1 cellular context compared by ENCODE assay signal in the genomic region with DNA sequence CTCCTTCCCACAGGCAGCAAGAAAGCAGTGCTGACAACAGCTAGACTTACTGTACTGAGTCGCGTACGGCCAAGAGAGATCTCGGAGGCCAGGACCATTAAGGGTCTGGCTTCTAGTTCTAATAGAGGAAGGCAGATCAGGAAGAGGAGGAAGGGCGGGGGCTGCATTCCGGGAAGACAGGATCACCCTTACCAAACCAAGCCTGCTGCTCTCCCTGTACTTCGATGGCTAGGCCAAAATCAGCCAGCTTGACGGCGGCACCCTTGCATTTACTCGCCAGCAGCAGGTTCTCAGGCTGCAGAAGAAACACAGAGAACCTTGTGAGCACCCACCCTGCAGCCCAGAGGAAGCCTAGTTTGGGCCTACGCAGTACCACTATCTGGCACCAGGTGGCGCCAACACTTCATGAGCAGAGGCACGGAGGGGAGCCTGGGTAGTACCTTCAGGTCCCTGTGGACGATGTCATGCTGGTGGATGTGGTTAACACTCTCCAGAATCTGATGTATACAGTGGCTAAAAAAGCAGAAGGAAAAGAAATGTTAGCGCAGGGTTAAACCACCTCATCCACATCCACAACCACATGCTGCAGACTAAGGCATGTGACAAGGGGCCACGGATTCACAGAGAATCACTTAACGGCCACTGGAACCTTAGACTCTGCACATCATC.
TF ChIP-seq lines count a peak whose summit lies in the region.

No MANE protein-coding gene starts in this region.

TF ChIP-seq in GM12878, 131 proteins besides CTCF, POLR2A, EP300 and RAD21 (continued from another document and continues in another):
- TF ChIP-seq, protein P1, sequence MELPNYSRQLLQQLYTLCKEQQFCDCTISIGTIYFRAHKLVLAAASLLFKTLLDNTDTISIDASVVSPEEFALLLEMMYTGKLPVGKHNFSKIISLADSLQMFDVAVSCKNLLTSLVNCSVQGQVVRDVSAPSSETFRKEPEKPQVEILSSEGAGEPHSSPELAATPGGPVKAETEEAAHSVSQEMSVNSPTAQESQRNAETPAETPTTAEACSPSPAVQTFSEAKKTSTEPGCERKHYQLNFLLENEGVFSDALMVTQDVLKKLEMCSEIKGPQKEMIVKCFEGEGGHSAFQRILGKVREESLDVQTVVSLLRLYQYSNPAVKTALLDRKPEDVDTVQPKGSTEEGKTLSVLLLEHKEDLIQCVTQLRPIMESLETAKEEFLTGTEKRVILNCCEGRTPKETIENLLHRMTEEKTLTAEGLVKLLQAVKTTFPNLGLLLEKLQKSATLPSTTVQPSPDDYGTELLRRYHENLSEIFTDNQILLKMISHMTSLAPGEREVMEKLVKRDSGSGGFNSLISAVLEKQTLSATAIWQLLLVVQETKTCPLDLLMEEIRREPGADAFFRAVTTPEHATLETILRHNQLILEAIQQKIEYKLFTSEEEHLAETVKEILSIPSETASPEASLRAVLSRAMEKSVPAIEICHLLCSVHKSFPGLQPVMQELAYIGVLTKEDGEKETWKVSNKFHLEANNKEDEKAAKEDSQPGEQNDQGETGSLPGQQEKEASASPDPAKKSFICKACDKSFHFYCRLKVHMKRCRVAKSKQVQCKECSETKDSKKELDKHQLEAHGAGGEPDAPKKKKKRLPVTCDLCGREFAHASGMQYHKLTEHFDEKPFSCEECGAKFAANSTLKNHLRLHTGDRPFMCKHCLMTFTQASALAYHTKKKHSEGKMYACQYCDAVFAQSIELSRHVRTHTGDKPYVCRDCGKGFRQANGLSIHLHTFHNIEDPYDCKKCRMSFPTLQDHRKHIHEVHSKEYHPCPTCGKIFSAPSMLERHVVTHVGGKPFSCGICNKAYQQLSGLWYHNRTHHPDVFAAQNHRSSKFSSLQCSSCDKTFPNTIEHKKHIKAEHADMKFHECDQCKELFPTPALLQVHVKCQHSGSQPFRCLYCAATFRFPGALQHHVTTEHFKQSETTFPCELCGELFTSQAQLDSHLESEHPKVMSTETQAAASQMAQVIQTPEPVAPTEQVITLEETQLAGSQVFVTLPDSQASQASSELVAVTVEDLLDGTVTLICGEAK (IDR thresholded peaks at IDR 0.05; ENCODE audit: borderline replicate concordance), result no peak
- TF ChIP-seq MEF2B (IDR thresholded peaks at IDR 0.05; ENCODE audit: partially characterized antibody, poor library complexity, severe bottlenecking), result peak; percentile 95
- no peak for TF ChIP-seq CEBPB (IDR thresholded peaks at IDR 0.05; ENCODE audit: borderline replicate concordance in 1 of 2, low read depth in 2 of 2, low read length in 2 of 2)
- TF ChIP-seq BCL11A (IDR thresholded peaks at IDR 0.05; ENCODE audit: low read depth, low read length), result peak; percentile 54; the same call in 1 of the 2 replicates
- 0 out of 2 replicates have a peak, but pooled peaks have one; percentile 54 for TF ChIP-seq SIN3A (IDR thresholded peaks at IDR 0.05; ENCODE audit: low read depth, low read length)
- peak; percentile 53; the same call in 1 of the 2 replicates for TF ChIP-seq RB1 (IDR thresholded peaks at IDR 0.05; ENCODE audit: borderline replicate concordance)
- TF ChIP-seq, protein P2, sequence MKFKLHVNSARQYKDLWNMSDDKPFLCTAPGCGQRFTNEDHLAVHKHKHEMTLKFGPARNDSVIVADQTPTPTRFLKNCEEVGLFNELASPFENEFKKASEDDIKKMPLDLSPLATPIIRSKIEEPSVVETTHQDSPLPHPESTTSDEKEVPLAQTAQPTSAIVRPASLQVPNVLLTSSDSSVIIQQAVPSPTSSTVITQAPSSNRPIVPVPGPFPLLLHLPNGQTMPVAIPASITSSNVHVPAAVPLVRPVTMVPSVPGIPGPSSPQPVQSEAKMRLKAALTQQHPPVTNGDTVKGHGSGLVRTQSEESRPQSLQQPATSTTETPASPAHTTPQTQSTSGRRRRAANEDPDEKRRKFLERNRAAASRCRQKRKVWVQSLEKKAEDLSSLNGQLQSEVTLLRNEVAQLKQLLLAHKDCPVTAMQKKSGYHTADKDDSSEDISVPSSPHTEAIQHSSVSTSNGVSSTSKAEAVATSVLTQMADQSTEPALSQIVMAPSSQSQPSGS (IDR thresholded peaks at IDR 0.05; ENCODE audit: low read length), result no peak; the same call in 1 of the 2 replicates
- TF ChIP-seq GABPA (IDR thresholded peaks at IDR 0.05; ENCODE audit: low read depth), result no peak
- peak; percentile 91 to 96 for TF ChIP-seq BHLHE40 (IDR thresholded peaks at IDR 0.05; ENCODE audit: borderline replicate concordance in 1 of 2, low read depth in 2 of 2, low read length in 1 of 2)
- TF ChIP-seq CBX3 (IDR thresholded peaks at IDR 0.05; ENCODE audit: borderline replicate concordance, low read depth), result no peak
- TF ChIP-seq BACH1 (IDR thresholded peaks at IDR 0.05; ENCODE audit: borderline replicate concordance), result peak; percentile 92; the same call in 1 of the 2 replicates
- TF ChIP-seq KDM1A (IDR thresholded peaks at IDR 0.05; ENCODE audit: borderline replicate concordance), result no peak
- TF ChIP-seq CREM (IDR thresholded peaks at IDR 0.05; ENCODE audit: low read depth), result peak; percentile 75; the same call in 1 of the 2 replicates
- TF ChIP-seq CBFB (IDR thresholded peaks at IDR 0.05; ENCODE audit: low read depth), result peak; percentile 81; the same call in 1 of the 2 replicates
- no peak for TF ChIP-seq CHD4 (IDR thresholded peaks at IDR 0.05)
- peak; percentile 88 for TF ChIP-seq ZSCAN29 (IDR thresholded peaks at IDR 0.05)
- no peak for TF ChIP-seq SP1 (IDR thresholded peaks at IDR 0.05; ENCODE audit: low read depth, low read length)
- no peak for TF ChIP-seq POLR2AphosphoS2 (IDR thresholded peaks at IDR 0.05; ENCODE audit: low read depth, low read length)
- TF ChIP-seq, protein P3, sequence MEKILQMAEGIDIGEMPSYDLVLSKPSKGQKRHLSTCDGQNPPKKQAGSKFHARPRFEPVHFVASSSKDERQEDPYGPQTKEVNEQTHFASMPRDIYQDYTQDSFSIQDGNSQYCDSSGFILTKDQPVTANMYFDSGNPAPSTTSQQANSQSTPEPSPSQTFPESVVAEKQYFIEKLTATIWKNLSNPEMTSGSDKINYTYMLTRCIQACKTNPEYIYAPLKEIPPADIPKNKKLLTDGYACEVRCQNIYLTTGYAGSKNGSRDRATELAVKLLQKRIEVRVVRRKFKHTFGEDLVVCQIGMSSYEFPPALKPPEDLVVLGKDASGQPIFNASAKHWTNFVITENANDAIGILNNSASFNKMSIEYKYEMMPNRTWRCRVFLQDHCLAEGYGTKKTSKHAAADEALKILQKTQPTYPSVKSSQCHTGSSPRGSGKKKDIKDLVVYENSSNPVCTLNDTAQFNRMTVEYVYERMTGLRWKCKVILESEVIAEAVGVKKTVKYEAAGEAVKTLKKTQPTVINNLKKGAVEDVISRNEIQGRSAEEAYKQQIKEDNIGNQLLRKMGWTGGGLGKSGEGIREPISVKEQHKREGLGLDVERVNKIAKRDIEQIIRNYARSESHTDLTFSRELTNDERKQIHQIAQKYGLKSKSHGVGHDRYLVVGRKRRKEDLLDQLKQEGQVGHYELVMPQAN (conservative IDR thresholded peaks at IDR 0.05), result no peak; the same call in 1 of the 2 replicates
- TF ChIP-seq, protein P4, sequence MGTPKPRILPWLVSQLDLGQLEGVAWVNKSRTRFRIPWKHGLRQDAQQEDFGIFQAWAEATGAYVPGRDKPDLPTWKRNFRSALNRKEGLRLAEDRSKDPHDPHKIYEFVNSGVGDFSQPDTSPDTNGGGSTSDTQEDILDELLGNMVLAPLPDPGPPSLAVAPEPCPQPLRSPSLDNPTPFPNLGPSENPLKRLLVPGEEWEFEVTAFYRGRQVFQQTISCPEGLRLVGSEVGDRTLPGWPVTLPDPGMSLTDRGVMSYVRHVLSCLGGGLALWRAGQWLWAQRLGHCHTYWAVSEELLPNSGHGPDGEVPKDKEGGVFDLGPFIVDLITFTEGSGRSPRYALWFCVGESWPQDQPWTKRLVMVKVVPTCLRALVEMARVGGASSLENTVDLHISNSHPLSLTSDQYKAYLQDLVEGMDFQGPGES (IDR thresholded peaks at IDR 0.05), result no peak
- TF ChIP-seq, protein P5, sequence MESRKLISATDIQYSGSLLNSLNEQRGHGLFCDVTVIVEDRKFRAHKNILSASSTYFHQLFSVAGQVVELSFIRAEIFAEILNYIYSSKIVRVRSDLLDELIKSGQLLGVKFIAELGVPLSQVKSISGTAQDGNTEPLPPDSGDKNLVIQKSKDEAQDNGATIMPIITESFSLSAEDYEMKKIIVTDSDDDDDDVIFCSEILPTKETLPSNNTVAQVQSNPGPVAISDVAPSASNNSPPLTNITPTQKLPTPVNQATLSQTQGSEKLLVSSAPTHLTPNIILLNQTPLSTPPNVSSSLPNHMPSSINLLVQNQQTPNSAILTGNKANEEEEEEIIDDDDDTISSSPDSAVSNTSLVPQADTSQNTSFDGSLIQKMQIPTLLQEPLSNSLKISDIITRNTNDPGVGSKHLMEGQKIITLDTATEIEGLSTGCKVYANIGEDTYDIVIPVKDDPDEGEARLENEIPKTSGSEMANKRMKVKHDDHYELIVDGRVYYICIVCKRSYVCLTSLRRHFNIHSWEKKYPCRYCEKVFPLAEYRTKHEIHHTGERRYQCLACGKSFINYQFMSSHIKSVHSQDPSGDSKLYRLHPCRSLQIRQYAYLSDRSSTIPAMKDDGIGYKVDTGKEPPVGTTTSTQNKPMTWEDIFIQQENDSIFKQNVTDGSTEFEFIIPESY (IDR thresholded peaks at IDR 0.05), result no peak
- TF ChIP-seq EGR1 (IDR thresholded peaks at IDR 0.05; ENCODE audit: borderline replicate concordance in 1 of 2, low read depth in 2 of 2, low read length in 2 of 2), result no peak
- peak; percentile 64; the same call in 1 of the 2 replicates for TF ChIP-seq FOXM1 (IDR thresholded peaks at IDR 0.05; ENCODE audit: low read depth, low read length)
- no peak for TF ChIP-seq POLR2AphosphoS5 (IDR thresholded peaks at IDR 0.05; ENCODE audit: low read length)
- TF ChIP-seq, protein P6, sequence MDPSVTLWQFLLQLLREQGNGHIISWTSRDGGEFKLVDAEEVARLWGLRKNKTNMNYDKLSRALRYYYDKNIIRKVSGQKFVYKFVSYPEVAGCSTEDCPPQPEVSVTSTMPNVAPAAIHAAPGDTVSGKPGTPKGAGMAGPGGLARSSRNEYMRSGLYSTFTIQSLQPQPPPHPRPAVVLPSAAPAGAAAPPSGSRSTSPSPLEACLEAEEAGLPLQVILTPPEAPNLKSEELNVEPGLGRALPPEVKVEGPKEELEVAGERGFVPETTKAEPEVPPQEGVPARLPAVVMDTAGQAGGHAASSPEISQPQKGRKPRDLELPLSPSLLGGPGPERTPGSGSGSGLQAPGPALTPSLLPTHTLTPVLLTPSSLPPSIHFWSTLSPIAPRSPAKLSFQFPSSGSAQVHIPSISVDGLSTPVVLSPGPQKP (IDR thresholded peaks at IDR 0.05; ENCODE audit: low read depth, low read length), result no peak
- TF ChIP-seq NR2C2 (IDR thresholded peaks at IDR 0.05; ENCODE audit: borderline replicate concordance, control insufficient read depth, insufficient read length, low read depth), result no peak
- peak; percentile 48; the same call in 1 of the 2 replicates for TF ChIP-seq CHD1 (IDR thresholded peaks at IDR 0.05; ENCODE audit: low read depth, low read length)
- no peak for TF ChIP-seq HDAC6 (IDR thresholded peaks at IDR 0.05; ENCODE audit: unreplicated experiment)
- TF ChIP-seq, protein P7, sequence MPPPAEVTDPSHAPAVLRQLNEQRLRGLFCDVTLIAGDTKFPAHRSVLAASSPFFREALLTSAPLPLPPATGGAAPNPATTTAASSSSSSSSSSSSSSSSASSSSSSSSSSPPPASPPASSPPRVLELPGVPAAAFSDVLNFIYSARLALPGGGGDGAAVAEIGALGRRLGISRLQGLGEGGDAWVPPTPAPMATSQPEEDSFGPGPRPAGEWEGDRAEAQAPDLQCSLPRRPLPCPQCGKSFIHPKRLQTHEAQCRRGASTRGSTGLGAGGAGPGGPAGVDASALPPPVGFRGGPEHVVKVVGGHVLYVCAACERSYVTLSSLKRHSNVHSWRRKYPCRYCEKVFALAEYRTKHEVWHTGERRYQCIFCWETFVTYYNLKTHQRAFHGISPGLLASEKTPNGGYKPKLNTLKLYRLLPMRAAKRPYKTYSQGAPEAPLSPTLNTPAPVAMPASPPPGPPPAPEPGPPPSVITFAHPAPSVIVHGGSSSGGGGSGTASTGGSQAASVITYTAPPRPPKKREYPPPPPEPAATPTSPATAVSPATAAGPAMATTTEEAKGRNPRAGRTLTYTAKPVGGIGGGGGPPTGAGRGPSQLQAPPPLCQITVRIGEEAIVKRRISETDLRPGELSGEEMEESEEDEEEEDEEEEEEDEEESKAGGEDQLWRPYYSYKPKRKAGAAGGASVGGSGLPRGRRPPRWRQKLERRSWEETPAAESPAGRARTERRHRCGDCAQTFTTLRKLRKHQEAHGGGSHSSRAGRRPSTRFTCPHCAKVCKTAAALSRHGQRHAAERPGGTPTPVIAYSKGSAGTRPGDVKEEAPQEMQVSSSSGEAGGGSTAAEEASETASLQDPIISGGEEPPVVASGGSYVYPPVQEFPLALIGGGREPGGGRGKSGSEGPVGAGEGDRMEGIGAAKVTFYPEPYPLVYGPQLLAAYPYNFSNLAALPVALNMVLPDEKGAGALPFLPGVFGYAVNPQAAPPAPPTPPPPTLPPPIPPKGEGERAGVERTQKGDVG (CRISPR knock-in tag; IDR thresholded peaks at IDR 0.05), result no peak
- peak; percentile 97 for TF ChIP-seq ATF7 (IDR thresholded peaks at IDR 0.05; ENCODE audit: low read depth)
- TF ChIP-seq NR2F1 (conservative IDR thresholded peaks at IDR 0.05), result peak; percentile 98
- peak; percentile 94 for TF ChIP-seq DPF2 (IDR thresholded peaks at IDR 0.05)
- TF ChIP-seq TARDBP (IDR thresholded peaks at IDR 0.05; ENCODE audit: borderline replicate concordance), result no peak
- no peak for TF ChIP-seq PML (IDR thresholded peaks at IDR 0.05; ENCODE audit: low read length)
- TF ChIP-seq SUPT20H (IDR thresholded peaks at IDR 0.05; ENCODE audit: borderline replicate concordance, control insufficient read depth, low read depth, low read length), result no peak
- TF ChIP-seq, protein P8, sequence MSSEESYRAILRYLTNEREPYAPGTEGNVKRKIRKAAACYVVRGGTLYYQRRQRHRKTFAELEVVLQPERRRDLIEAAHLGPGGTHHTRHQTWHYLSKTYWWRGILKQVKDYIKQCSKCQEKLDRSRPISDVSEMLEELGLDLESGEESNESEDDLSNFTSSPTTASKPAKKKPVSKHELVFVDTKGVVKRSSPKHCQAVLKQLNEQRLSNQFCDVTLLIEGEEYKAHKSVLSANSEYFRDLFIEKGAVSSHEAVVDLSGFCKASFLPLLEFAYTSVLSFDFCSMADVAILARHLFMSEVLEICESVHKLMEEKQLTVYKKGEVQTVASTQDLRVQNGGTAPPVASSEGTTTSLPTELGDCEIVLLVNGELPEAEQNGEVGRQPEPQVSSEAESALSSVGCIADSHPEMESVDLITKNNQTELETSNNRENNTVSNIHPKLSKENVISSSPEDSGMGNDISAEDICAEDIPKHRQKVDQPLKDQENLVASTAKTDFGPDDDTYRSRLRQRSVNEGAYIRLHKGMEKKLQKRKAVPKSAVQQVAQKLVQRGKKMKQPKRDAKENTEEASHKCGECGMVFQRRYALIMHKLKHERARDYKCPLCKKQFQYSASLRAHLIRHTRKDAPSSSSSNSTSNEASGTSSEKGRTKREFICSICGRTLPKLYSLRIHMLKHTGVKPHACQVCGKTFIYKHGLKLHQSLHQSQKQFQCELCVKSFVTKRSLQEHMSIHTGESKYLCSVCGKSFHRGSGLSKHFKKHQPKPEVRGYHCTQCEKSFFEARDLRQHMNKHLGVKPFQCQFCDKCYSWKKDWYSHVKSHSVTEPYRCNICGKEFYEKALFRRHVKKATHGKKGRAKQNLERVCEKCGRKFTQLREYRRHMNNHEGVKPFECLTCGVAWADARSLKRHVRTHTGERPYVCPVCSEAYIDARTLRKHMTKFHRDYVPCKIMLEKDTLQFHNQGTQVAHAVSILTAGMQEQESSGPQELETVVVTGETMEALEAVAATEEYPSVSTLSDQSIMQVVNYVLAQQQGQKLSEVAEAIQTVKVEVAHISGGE (CRISPR knock-in tag; IDR thresholded peaks at IDR 0.05), result no peak
- TF ChIP-seq RBBP5 (conservative IDR thresholded peaks at IDR 0.05), result no peak
- TF ChIP-seq MYC (IDR thresholded peaks at IDR 0.05; ENCODE audit: insufficient read depth, insufficient read length, insufficient replicate concordance, low read length, severe bottlenecking), result no peak
